In the genomic region with DNA sequence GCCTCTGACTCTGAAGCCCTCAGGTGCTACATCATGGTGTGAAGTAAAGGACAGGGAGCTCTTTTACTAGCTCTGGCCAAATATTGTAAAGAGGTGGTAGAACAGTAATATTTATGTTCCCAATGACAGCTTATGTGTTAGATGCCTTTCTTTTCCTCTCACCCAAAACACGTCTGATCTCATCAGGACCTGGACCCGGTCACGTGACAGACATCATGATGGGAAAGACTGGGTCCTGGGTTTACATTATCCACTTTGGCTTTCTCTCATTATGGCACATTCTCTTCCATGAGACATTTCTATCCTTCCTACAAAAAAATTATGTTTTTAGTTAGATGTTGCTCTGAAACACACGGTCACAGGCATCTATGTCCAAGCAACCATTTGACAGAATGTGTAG, we compare ENCODE assay signal across 35 cellular contexts.
"Had no signal": no experiment of that assay in that cellular context is flagged by ENCODE, and none has a peak within 500 bp of the region (broad histone marks: within the 10 kb centered on the region; RNA-seq: fewer than 3 reads in every experiment).

No MANE protein-coding gene starts in this region.

- H3K27ac ChIP-seq: adrenal gland, body of pancreas, brain microvascular endothelial cell, breast epithelium, WERI-Rb-1 had no signal

- H3K27ac Mint-ChIP-seq: activated CD4-positive, alpha-beta memory T cell treated with anti-CD3 and anti-CD28 coated beads, Interleukin-2, amount 10 ng/mL, durations not matched to agents 7 days and 5 days; activated CD4-positive, alpha-beta T cell treated with anti-CD3 and anti-CD28 coated beads for 36 hours; activated CD8-positive, alpha-beta memory T cell treated with anti-CD3 and anti-CD28 coated beads, Interleukin-2, amount 10 ng/mL, durations not matched to agents 7 days and 5 days; activated CD8-positive, alpha-beta T cell treated with anti-CD3 and anti-CD28 coated beads, Interleukin-2, amount 10 ng/mL, durations not matched to agents 7 days and 5 days; activated naive CD4-positive, alpha-beta T cell treated with anti-CD3 and anti-CD28 coated beads, Interleukin-2, amount 10 ng/mL, durations not matched to agents 7 days and 5 days; activated naive CD4-positive, alpha-beta T cell treated with anti-CD3 and anti-CD28 coated beads, Interleukin-2, amount 50 U/mL, for 24 hours; activated naive CD8-positive, alpha-beta T cell; activated T-cell treated with anti-CD3 and anti-CD28 coated beads, Interleukin-2, amount 50 U/mL, for 24 hours; activated T-helper 2 cell treated with anti-CD3 and anti-CD28 coated beads, Interferon-gamma antibody, Interleukin-2, Interleukin-4, amounts not matched to agents 10 μg/mL and 5 μg/mL and 100 μg/mL, durations not matched to agents 14 hours and 24 hours and 36 hours; T-helper 1 cell treated with Interleukin-12 subunit alpha and Interleukin-12 subunit beta and Interleukin-4 antibody, amounts not matched to agents 30 μg/mL and 1 μg/mL, for 36 hours; T-helper 2 cell treated with Interferon-gamma antibody and Interleukin-4, amounts not matched to agents 5 μg/mL and 100 μg/mL, for 36 hours; WTC11 had no signal

- H3K4me1 ChIP-seq: adrenal gland, body of pancreas, breast epithelium had no signal

- H3K36me3 ChIP-seq: adrenal gland, brain microvascular endothelial cell, breast epithelium, WERI-Rb-1 had no signal

- H3K27me3 Mint-ChIP-seq: activated CD4-positive, alpha-beta memory T cell treated with anti-CD3 and anti-CD28 coated beads, Interleukin-2, amount 10 ng/mL, durations not matched to agents 7 days and 5 days; activated CD4-positive, alpha-beta T cell treated with anti-CD3 and anti-CD28 coated beads for 36 hours; activated CD8-positive, alpha-beta memory T cell treated with anti-CD3 and anti-CD28 coated beads, Interleukin-2, amount 10 ng/mL, durations not matched to agents 7 days and 5 days; activated naive CD4-positive, alpha-beta T cell treated with anti-CD3 and anti-CD28 coated beads, Interleukin-2, amount 10 ng/mL, durations not matched to agents 7 days and 5 days; activated naive CD4-positive, alpha-beta T cell treated with anti-CD3 and anti-CD28 coated beads, Interleukin-2, amount 50 U/mL, for 24 hours; activated naive CD8-positive, alpha-beta T cell; activated T-cell treated with anti-CD3 and anti-CD28 coated beads, Interleukin-2, amount 50 U/mL, for 24 hours had no signal

- H3K9me3 Mint-ChIP-seq: WTC11 had no signal

- H3K36me3 Mint-ChIP-seq: activated CD8-positive, alpha-beta memory T cell treated with anti-CD3 and anti-CD28 coated beads, Interleukin-2, amount 10 ng/mL, durations not matched to agents 7 days and 5 days; activated naive CD4-positive, alpha-beta T cell treated with anti-CD3 and anti-CD28 coated beads, Interleukin-2, amount 10 ng/mL, durations not matched to agents 7 days and 5 days; activated naive CD4-positive, alpha-beta T cell treated with anti-CD3 and anti-CD28 coated beads, Interleukin-2, amount 50 U/mL, for 24 hours; activated naive CD8-positive, alpha-beta T cell; WTC11 had no signal

- H3K4me3 Mint-ChIP-seq: activated CD4-positive, alpha-beta memory T cell treated with anti-CD3 and anti-CD28 coated beads, Interleukin-2, amount 10 ng/mL, durations not matched to agents 7 days and 5 days; activated CD4-positive, alpha-beta T cell treated with anti-CD3 and anti-CD28 coated beads for 36 hours; activated CD8-positive, alpha-beta memory T cell treated with anti-CD3 and anti-CD28 coated beads, Interleukin-2, amount 10 ng/mL, durations not matched to agents 7 days and 5 days; activated CD8-positive, alpha-beta T cell treated with anti-CD3 and anti-CD28 coated beads, Interleukin-2, amount 10 ng/mL, durations not matched to agents 7 days and 5 days; activated naive CD4-positive, alpha-beta T cell treated with anti-CD3 and anti-CD28 coated beads, Interleukin-2, amount 10 ng/mL, durations not matched to agents 7 days and 5 days; activated naive CD4-positive, alpha-beta T cell treated with anti-CD3 and anti-CD28 coated beads, Interleukin-2, amount 50 U/mL, for 24 hours; activated naive CD8-positive, alpha-beta T cell; activated T-cell treated with anti-CD3 and anti-CD28 coated beads, Interleukin-2, amount 50 U/mL, for 24 hours; T-helper 1 cell treated with Interleukin-12 subunit alpha and Interleukin-12 subunit beta and Interleukin-4 antibody, amounts not matched to agents 30 μg/mL and 1 μg/mL, for 36 hours; T-helper 2 cell treated with Interferon-gamma antibody and Interleukin-4, amounts not matched to agents 5 μg/mL and 100 μg/mL, for 36 hours; WTC11 had no signal

- H3K4me3 ChIP-seq: adrenal gland, body of pancreas, breast epithelium had no signal

- H3K27me3 ChIP-seq: adrenal gland, body of pancreas, brain microvascular endothelial cell, breast epithelium had no signal

- DNase-seq: activated CD4-positive, alpha-beta memory T cell treated with anti-CD3 and anti-CD28 coated beads, Interleukin-2, amount 10 ng/mL, durations not matched to agents 7 days and 5 days; activated CD4-positive, alpha-beta T cell treated with anti-CD3 and anti-CD28 coated beads for 1 hour; activated CD4-positive, alpha-beta T cell treated with anti-CD3 and anti-CD28 coated beads for 36 hours; activated CD4-positive, alpha-beta T cell treated with anti-CD3 and anti-CD28 coated beads for 48 hours; activated CD4-positive, alpha-beta T cell treated with anti-CD3 and anti-CD28 coated beads, Interleukin-2, amount 50 U/mL, for 48 hours; activated CD4-positive, CD25-positive, alpha-beta regulatory T cell; activated CD8-positive, alpha-beta memory T cell treated with anti-CD3 and anti-CD28 coated beads for 24 hours; activated CD8-positive, alpha-beta memory T cell treated with anti-CD3 and anti-CD28 coated beads, Interleukin-2, amount 10 ng/mL, durations not matched to agents 7 days and 5 days; activated CD8-positive, alpha-beta memory T cell treated with anti-CD3 and anti-CD28 coated beads, Interleukin-2, amount 50 U/mL, for 48 hours; activated CD8-positive, alpha-beta T cell treated with anti-CD3 and anti-CD28 coated beads, Interleukin-2, amount 10 ng/mL, durations not matched to agents 7 days and 5 days; activated effector memory CD4-positive, alpha-beta T cell treated with Interleukin-2 at 50 U/mL for 16 hours; activated gamma-delta T cell; activated naive CD4-positive, alpha-beta T cell treated with anti-CD3 and anti-CD28 coated beads, Interleukin-2, amount 10 ng/mL, durations not matched to agents 7 days and 5 days; activated naive CD4-positive, alpha-beta T cell treated with Interleukin-2 at 50 U/mL for 16 hours; activated T-cell treated with anti-CD3 and anti-CD28 coated beads, Interleukin-2, amount 50 U/mL, for 24 hours; activated T-cell treated with anti-CD3 and anti-CD28 coated beads, Interleukin-2, amount 50 U/mL, for 48 hours; adrenal gland; amniotic stem cell; aorta; body of pancreas; brain microvascular endothelial cell; central memory CD4-positive, alpha-beta T cell; T-helper 1 cell; T-helper 2 cell; T-helper 9 cell; WERI-Rb-1 had no signal

- H3K9me3 ChIP-seq: adrenal gland, body of pancreas, breast epithelium had no signal

- H3K4me1 Mint-ChIP-seq: activated CD4-positive, alpha-beta memory T cell treated with anti-CD3 and anti-CD28 coated beads, Interleukin-2, amount 10 ng/mL, durations not matched to agents 7 days and 5 days; activated CD4-positive, alpha-beta T cell treated with anti-CD3 and anti-CD28 coated beads for 36 hours; activated CD8-positive, alpha-beta memory T cell treated with anti-CD3 and anti-CD28 coated beads, Interleukin-2, amount 10 ng/mL, durations not matched to agents 7 days and 5 days; activated naive CD4-positive, alpha-beta T cell treated with anti-CD3 and anti-CD28 coated beads, Interleukin-2, amount 10 ng/mL, durations not matched to agents 7 days and 5 days; activated naive CD4-positive, alpha-beta T cell treated with anti-CD3 and anti-CD28 coated beads, Interleukin-2, amount 50 U/mL, for 24 hours had no signal

- FAIRE-seq: astrocyte had no signal

- ATAC-seq: activated CD4-positive, alpha-beta T cell treated with anti-CD3 and anti-CD28 coated beads for 36 hours; activated CD4-positive, CD25-positive, alpha-beta regulatory T cell treated with anti-CD3 and anti-CD28 coated beads, Interleukin-2, amount 50 U/mL, for 24 hours; activated CD8-positive, alpha-beta memory T cell treated with anti-CD3 and anti-CD28 coated beads, Interleukin-2, amount 10 ng/mL, durations not matched to agents 7 days and 5 days; activated CD8-positive, alpha-beta T cell treated with anti-CD3 and anti-CD28 coated beads, Interleukin-2, amount 10 ng/mL, durations not matched to agents 7 days and 5 days; body of pancreas; WTC11 had no signal
